9 cellular contexts compared by ENCODE assay signal in the genomic region with DNA sequence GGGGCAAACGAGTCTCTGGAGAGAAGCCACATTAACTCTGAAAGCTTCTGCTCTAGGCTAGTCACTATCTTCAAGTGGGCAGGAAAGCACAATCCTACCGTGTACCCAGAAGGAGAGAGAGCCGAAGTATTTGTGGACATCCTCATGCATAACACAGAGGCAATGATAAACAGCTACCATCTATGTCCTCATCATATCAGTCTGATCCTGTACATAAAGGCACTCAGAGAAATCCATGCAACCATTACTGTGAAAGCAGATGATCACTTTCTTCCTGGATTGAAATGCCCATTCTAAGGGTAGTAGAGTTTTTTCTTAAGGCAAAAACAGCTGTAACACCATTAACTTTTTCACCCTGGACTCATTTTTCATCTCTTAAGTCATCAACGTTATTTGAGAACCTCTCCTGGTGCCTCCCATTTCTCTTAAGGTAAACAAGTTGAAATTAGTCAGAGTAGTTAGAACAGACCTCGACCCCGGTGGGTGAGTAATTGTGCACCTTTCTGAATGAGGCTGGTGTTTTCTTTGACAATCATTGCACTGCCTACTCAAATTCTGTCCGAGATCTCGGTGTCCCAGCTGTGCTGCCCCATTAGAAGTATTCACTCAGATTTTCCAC.
DNase-seq lines count a peak whose midpoint lies in the region; ATAC-seq, FAIRE-seq and TF ChIP-seq lines count a peak whose summit lies in the region.
"Had no signal": no experiment of that assay in that cellular context is flagged by ENCODE, and none has a peak within 500 bp of the region (broad histone marks: within the 10 kb centered on the region; RNA-seq: fewer than 3 reads in every experiment).

No MANE protein-coding gene starts in this region.

- POLR2A ChIA-PET in A549 (lab: Yijun Ruan, JAX), result interaction anchor here (0.5 kb wide), 1 partner anchor 282 kb away, joined by 3 read pairs; no protein-coding TSS in a partner anchor

- H3K27ac ChIP-seq in A549 (no peak overlapping the region), thyroid gland (no peak overlapping the region)

- TF ChIP-seq RAD21 in A549 (conservative IDR thresholded peaks at IDR 0.05 in 1 of 2, IDR thresholded peaks at IDR 0.05 in 1 of 2), result no peak

- DNase-seq in A549 (ENCODE audit: low read depth in 1 of 2, low spot score in 1 of 2) (peak in 1 of 2 experiments; percentile 27), LoVo (ENCODE audit: low spot score) (peak; percentile 34), epithelial cell of esophagus (ENCODE audit: low read depth) (peak; percentile 90), NCI-H1930 (lab: John Stamatoyannopoulos, UW) (no peak), thyroid gland (no peak), AG08395 (ENCODE audit: low spot score) (no peak)
- DNase-seq: DND-41 had no signal

- no peak for TF ChIP-seq EP300 in A549 (IDR thresholded peaks at IDR 0.05)

- no peak for TF ChIP-seq CTCF in A549 (IDR thresholded peaks at IDR 0.05)
- no peak for TF ChIP-seq CTCF in epithelial cell of esophagus (IDR thresholded peaks at IDR 0.05; ENCODE audit: insufficient read depth, low read depth, low read length, missing control alignments)
- no peak for TF ChIP-seq CTCF in thyroid gland (IDR thresholded peaks at IDR 0.05)

- H3K36me3 ChIP-seq in thyroid gland, result no peaks in the 10 kb centered on the region

- H3K9me3 ChIP-seq in A549, result no peaks in the 10 kb centered on the region
- H3K9me3 ChIP-seq in thyroid gland, result no peaks in the 10 kb centered on the region

- H3K4me2 ChIP-seq in A549, result peak overlapping the region; percentile 39; the same call in 1 of the 3 replicates

- no peak for TF ChIP-seq POLR2A in A549 (IDR thresholded peaks at IDR 0.05; ENCODE audit: low read length)
- no peak for TF ChIP-seq POLR2A in thyroid gland (IDR thresholded peaks at IDR 0.05)

- 38% methylated on average over 8 of the region's 8 CpGs for WGBS in A549 (ENCODE audit: missing lambda C conversion rate)
- WGBS in thyroid gland, 2 donors, result 56 to 70% methylated on average over 8 of the region's 8 CpGs

- ATAC-seq in A549 (peak in 1 of 2 experiments; percentile 45; a peak in 1 of 6 replicates), GM19467 (IDR thresholded peaks at IDR 0.05; ENCODE audit: unreplicated experiment) (peak; percentile 41), GM21576 (IDR thresholded peaks at IDR 0.05; ENCODE audit: unreplicated experiment) (no peak)

- H3K27me3 ChIP-seq in thyroid gland, result no peaks in the 10 kb centered on the region

- no peak overlapping the region for H3K4me3 ChIP-seq in A549
- H3K4me3 ChIP-seq in epithelial cell of esophagus (ENCODE audit: low read length), result no peak overlapping the region
- no peak overlapping the region for H3K4me3 ChIP-seq in thyroid gland (replicated peaks in 1 of 3)

- FAIRE-seq in A549 (lab: Jason Lieb, UNC), result no peak

- intact Hi-C loops in thyroid gland (cut with DNase I), result no loop called here

- CTCF ChIA-PET in A549 (lab: Yijun Ruan, JAX), result interaction anchor here (1.0 kb wide), 1 partner anchor 18 kb away, joined by 3 read pairs; no protein-coding TSS in a partner anchor

- H3K4me1 ChIP-seq in A549, result peaks cover 17% of the 10 kb centered on the region
- no peaks in the 10 kb centered on the region for H3K4me1 ChIP-seq in thyroid gland

TF ChIP-seq in A549, 52 proteins besides CTCF, POLR2A, EP300 and RAD21:
- TF ChIP-seq GATA3 (IDR thresholded peaks at IDR 0.05; ENCODE audit: borderline replicate concordance), result no peak
- TF ChIP-seq EHMT2 (IDR thresholded peaks at IDR 0.05; ENCODE audit: low read depth), result no peak
- no peak for TF ChIP-seq TFCP2L1 (CRISPR knock-in tag; IDR thresholded peaks at IDR 0.05)
- TF ChIP-seq, protein P1, sequence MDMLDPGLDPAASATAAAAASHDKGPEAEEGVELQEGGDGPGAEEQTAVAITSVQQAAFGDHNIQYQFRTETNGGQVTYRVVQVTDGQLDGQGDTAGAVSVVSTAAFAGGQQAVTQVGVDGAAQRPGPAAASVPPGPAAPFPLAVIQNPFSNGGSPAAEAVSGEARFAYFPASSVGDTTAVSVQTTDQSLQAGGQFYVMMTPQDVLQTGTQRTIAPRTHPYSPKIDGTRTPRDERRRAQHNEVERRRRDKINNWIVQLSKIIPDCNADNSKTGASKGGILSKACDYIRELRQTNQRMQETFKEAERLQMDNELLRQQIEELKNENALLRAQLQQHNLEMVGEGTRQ (IDR thresholded peaks at IDR 0.05), result no peak
- no peak for TF ChIP-seq MYC (IDR thresholded peaks at IDR 0.05; ENCODE audit: borderline replicate concordance, low read length)
- no peak for TF ChIP-seq ZC3H11A (IDR thresholded peaks at IDR 0.05)
- TF ChIP-seq, protein P2, sequence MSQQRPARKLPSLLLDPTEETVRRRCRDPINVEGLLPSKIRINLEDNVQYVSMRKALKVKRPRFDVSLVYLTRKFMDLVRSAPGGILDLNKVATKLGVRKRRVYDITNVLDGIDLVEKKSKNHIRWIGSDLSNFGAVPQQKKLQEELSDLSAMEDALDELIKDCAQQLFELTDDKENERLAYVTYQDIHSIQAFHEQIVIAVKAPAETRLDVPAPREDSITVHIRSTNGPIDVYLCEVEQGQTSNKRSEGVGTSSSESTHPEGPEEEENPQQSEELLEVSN (IDR thresholded peaks at IDR 0.05; ENCODE audit: borderline replicate concordance, low read depth), result no peak
- no peak for TF ChIP-seq TP53 (CRISPR knock-in tag; IDR thresholded peaks at IDR 0.05)
- no peak for TF ChIP-seq NPAS2 (CRISPR knock-in tag; IDR thresholded peaks at IDR 0.05; ENCODE audit: borderline replicate concordance)
- no peak for TF ChIP-seq EHF (CRISPR knock-in tag; IDR thresholded peaks at IDR 0.05)
- TF ChIP-seq HOXB13 (CRISPR knock-in tag; IDR thresholded peaks at IDR 0.05; ENCODE audit: low read depth), result no peak
- TF ChIP-seq ESRRA (IDR thresholded peaks at IDR 0.05; ENCODE audit: borderline replicate concordance, low read length), result no peak
- no peak for TF ChIP-seq HDAC2 (IDR thresholded peaks at IDR 0.05)
- no peak for TF ChIP-seq RNF2 (IDR thresholded peaks at IDR 0.05; ENCODE audit: borderline replicate concordance, low read depth)
- no peak for TF ChIP-seq FOSB (CRISPR knock-in tag; IDR thresholded peaks at IDR 0.05)
- no peak for TF ChIP-seq HOXA7 (CRISPR knock-in tag; IDR thresholded peaks at IDR 0.05)
- TF ChIP-seq, protein P3, sequence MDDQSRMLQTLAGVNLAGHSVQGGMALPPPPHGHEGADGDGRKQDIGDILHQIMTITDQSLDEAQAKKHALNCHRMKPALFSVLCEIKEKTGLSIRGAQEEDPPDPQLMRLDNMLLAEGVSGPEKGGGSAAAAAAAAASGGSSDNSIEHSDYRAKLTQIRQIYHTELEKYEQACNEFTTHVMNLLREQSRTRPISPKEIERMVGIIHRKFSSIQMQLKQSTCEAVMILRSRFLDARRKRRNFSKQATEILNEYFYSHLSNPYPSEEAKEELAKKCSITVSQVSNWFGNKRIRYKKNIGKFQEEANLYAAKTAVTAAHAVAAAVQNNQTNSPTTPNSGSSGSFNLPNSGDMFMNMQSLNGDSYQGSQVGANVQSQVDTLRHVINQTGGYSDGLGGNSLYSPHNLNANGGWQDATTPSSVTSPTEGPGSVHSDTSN (IDR thresholded peaks at IDR 0.05), result no peak
- TF ChIP-seq HEYL (CRISPR knock-in tag; IDR thresholded peaks at IDR 0.05), result no peak

Comparison
In these comparisons a context has a peak if more than half of its experiments do, and no peak if none do; other contexts are left out.
1. DNase-seq: peak in LoVo (single experiment) and epithelial cell of esophagus (single experiment); none in NCI-H1930 (0 of 2), thyroid gland (0 of 2) and AG08395 (single experiment).